ENCODE assay signal across 33 cellular contexts in the genomic region with DNA sequence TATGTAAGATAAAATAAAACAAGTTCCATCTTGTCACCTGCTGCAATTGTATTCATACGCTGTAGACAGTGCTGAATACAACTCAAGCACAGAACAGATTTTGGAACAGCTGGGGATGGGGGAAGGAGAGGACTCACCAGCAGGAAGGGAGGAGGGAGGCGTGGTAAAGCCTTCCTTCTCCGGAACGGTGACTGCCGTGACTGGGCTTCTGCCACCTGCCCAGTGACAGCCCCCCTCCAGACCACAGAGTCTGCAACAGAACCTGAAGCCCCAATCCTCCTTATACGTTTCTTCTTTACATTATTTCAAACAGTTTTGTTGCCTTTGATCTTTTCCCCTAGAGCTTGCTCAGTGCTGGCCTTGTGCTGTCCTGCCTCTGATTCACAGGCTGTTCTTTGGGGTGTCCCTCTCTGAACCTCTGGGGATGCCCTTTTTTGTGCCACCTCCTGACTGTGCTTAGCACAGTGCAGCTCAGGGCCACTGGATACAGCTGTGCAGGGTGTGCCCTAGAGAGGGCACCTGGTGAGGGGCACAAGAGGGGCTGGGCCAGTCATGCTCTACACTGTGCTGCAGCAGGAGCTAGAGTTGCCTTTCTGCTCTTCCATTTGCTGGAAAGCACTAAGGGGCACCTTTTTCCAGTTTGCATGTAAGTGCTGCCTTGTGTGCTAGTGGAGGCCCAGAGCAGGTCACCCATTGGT.
DNase-seq lines count a peak whose midpoint lies in the region; ATAC-seq and TF ChIP-seq lines count a peak whose summit lies in the region.
"Had no signal": no experiment of that assay in that cellular context is flagged by ENCODE, and none has a peak within 500 bp of the region (broad histone marks: within the 10 kb centered on the region; RNA-seq: fewer than 3 reads in every experiment).

No MANE protein-coding gene starts in this region.

- H3K27ac Mint-ChIP-seq in natural killer cell treated with Interleukin-12 subunit alpha and Interleukin-12 subunit beta and Interleukin-15 and Interleukin-18, amount 100 ng/mL, for 72 hours: no peak overlapping the region
- H3K27ac Mint-ChIP-seq in CD4-positive, alpha-beta memory T cell: peak overlapping the region in 2 of 7 donors; percentile 32 to 67
- H3K27ac Mint-ChIP-seq: activated naive CD8-positive, alpha-beta T cell treated with anti-CD3 and anti-CD28 coated beads for 36 hours; immature natural killer cell; progenitor cell of endocrine pancreas; T-helper 2 cell treated with Interferon-gamma antibody and Interleukin-4, amounts not matched to agents 5 μg/mL and 100 μg/mL, for 36 hours had no signal

- H3K36me3 Mint-ChIP-seq in natural killer cell treated with Interleukin-12 subunit alpha and Interleukin-12 subunit beta and Interleukin-15 and Interleukin-18, amount 100 ng/mL, for 72 hours: peaks cover 9% of the 10 kb centered on the region
- peaks cover 23 to 27% of the 10 kb centered on the region in 2 donors for H3K36me3 Mint-ChIP-seq in CD4-positive, alpha-beta memory T cell

- H3K4me1 ChIP-seq in sigmoid colon: no peaks in the 10 kb centered on the region
- no peaks in the 10 kb centered on the region for H3K4me1 ChIP-seq in CD4-positive, alpha-beta memory T cell (ENCODE audit: insufficient read depth, low read length)
- H3K4me1 ChIP-seq: breast epithelium, thyroid gland, vagina had no signal

- no peaks in the 10 kb centered on the region for H3K36me3 ChIP-seq in sigmoid colon
- H3K36me3 ChIP-seq in CD4-positive, alpha-beta memory T cell (ENCODE audit: insufficient read depth, low read length): no peaks in the 10 kb centered on the region
- H3K36me3 ChIP-seq: breast epithelium, thyroid gland, vagina had no signal

- CTCF ChIA-PET in CD4-positive, alpha-beta memory T cell (lab: Charles Lee; ENCODE audit: partially characterized antibody): no interaction called here

- POLR2A ChIA-PET in CD4-positive, alpha-beta memory T cell (lab: Charles Lee; ENCODE audit: partially characterized antibody): no interaction called here

- ATAC-seq in natural killer cell treated with Interleukin-12 subunit alpha and Interleukin-12 subunit beta and Interleukin-15 and Interleukin-18, amount 100 ng/mL, for 72 hours: peak; percentile 38 to 65
- no peak for ATAC-seq in GM21619 (IDR thresholded peaks at IDR 0.05; ENCODE audit: unreplicated experiment)
- ATAC-seq: GM12878; HCT116; left cardiac atrium; naive thymus-derived CD8-positive, alpha-beta T cell; sciatic nerve had no signal

- no peaks in the 10 kb centered on the region for H3K27me3 Mint-ChIP-seq in natural killer cell treated with Interleukin-12 subunit alpha and Interleukin-12 subunit beta and Interleukin-15 and Interleukin-18, amount 100 ng/mL, for 72 hours
- no peaks in the 10 kb centered on the region for H3K27me3 Mint-ChIP-seq in CD4-positive, alpha-beta memory T cell
- H3K27me3 Mint-ChIP-seq: activated naive CD8-positive, alpha-beta T cell treated with anti-CD3 and anti-CD28 coated beads for 36 hours; naive thymus-derived CD8-positive, alpha-beta T cell; progenitor cell of endocrine pancreas had no signal

- H3K9me3 Mint-ChIP-seq in natural killer cell treated with Interleukin-12 subunit alpha and Interleukin-12 subunit beta and Interleukin-15 and Interleukin-18, amount 100 ng/mL, for 72 hours: peaks cover 8% of the 10 kb centered on the region
- peaks cover 4 to 50% (median 35%) of the 10 kb centered on the region in 8 donors for H3K9me3 Mint-ChIP-seq in CD4-positive, alpha-beta memory T cell

- peaks cover 0 to 15% of the 10 kb centered on the region in 2 donors for H3K4me1 Mint-ChIP-seq in natural killer cell treated with Interleukin-12 subunit alpha and Interleukin-12 subunit beta and Interleukin-15 and Interleukin-18, amount 100 ng/mL, for 72 hours (ENCODE audit: low read depth in 2 of 2)
- H3K4me1 Mint-ChIP-seq in CD4-positive, alpha-beta memory T cell: peaks cover 0 to 4% (median under 1%) of the 10 kb centered on the region in 4 donors

- 64 to 87% methylated on average over 6 of the region's 6 CpGs for WGBS in sigmoid colon, 2 donors

- peak; percentile 69 for DNase-seq in NCI-H82 (lab: John Stamatoyannopoulos, UW)
- DNase-seq in NCI-H82 treated with DMSO at 0.1 percent for 48 hours (lab: John Stamatoyannopoulos, UW; ENCODE audit: unreplicated experiment): no peak
- DNase-seq in NCI-H146 treated with DMSO at 0.1 percent for 48 hours (lab: John Stamatoyannopoulos, UW; ENCODE audit: unreplicated experiment): peak; percentile 61
- DNase-seq in NCI-H748 (lab: John Stamatoyannopoulos, UW; ENCODE audit: unreplicated experiment): peak; percentile 83
- DNase-seq in natural killer cell treated with Interleukin-12 subunit alpha and Interleukin-12 subunit beta and Interleukin-15 and Interleukin-18, amount 100 ng/mL, for 72 hours (ENCODE audit: low spot score): no peak
- no peak for DNase-seq in sigmoid colon
- DNase-seq in CD4-positive, alpha-beta memory T cell: no peak
- DNase-seq: activated CD4-positive, alpha-beta T cell treated with anti-CD3 and anti-CD28 coated beads for 48 hours; activated gamma-delta T cell; activated naive CD8-positive, alpha-beta T cell treated with anti-CD3 and anti-CD28 coated beads for 36 hours; effector CD4-positive, alpha-beta T cell; hippocampal formation; immature natural killer cell; IMR-90; left cardiac atrium; NCI-H1048; NCI-H1930; NCI-H446 treated with DMSO at 0.1 percent for 48 hours; nucleus accumbens; SHP77 treated with DMSO at 0.1 percent for 48 hours; stimulated activated CD4-positive, alpha-beta T cell treated with anti-CD3 and anti-CD28 coated beads, Interleukin-12 subunit alpha, Interleukin-12 subunit beta, amount 100 ng/mL, for 4 hours; stimulated activated CD4-positive, alpha-beta T cell treated with anti-CD3 and anti-CD28 coated beads, Interleukin-2, amount 100 ng/mL, for 48 hours; thyroid gland had no signal

- H3K27me3 ChIP-seq in sigmoid colon: no peaks in the 10 kb centered on the region
- H3K27me3 ChIP-seq in CD4-positive, alpha-beta memory T cell (ENCODE audit: insufficient read depth, low read length): no peaks in the 10 kb centered on the region
- H3K27me3 ChIP-seq: breast epithelium, thyroid gland, vagina had no signal

- H3K4me3 ChIP-seq in sigmoid colon: no peak overlapping the region
- H3K4me3 ChIP-seq in CD4-positive, alpha-beta memory T cell (ENCODE audit: low read length in 2 of 2): no peak overlapping the region
- H3K4me3 ChIP-seq: breast epithelium, GM12878, lung, thyroid gland, vagina had no signal

- intact Hi-C loops in sigmoid colon (cut with DNase I): no loop called here
- intact Hi-C loops in CD4-positive, alpha-beta memory T cell (cut with micrococcal nuclease): no loop called here

- peaks cover 0 to 3% (median under 1%) of the 10 kb centered on the region in 4 donors for H3K9me3 ChIP-seq in sigmoid colon
- H3K9me3 ChIP-seq in CD4-positive, alpha-beta memory T cell (ENCODE audit: control insufficient read depth in 1 of 2, low read length in 2 of 2): peaks cover 0 to 5% of the 10 kb centered on the region in 2 donors
- H3K9me3 ChIP-seq: thyroid gland had no signal

- no peak for TF ChIP-seq POLR2A in sigmoid colon (IDR thresholded peaks at IDR 0.05)

- TF ChIP-seq CTCF in sigmoid colon (IDR thresholded peaks at IDR 0.05): no peak

- no peak for TF ChIP-seq EP300 in sigmoid colon (IDR thresholded peaks at IDR 0.05)

- no peak overlapping the region for H3K4me3 Mint-ChIP-seq in natural killer cell treated with Interleukin-12 subunit alpha and Interleukin-12 subunit beta and Interleukin-15 and Interleukin-18, amount 100 ng/mL, for 72 hours
- H3K4me3 Mint-ChIP-seq in CD4-positive, alpha-beta memory T cell: no peak overlapping the region
- H3K4me3 Mint-ChIP-seq: activated naive CD8-positive, alpha-beta T cell treated with anti-CD3 and anti-CD28 coated beads for 36 hours; T-helper 2 cell treated with Interferon-gamma antibody and Interleukin-4, amounts not matched to agents 5 μg/mL and 100 μg/mL, for 36 hours had no signal

- H3K27ac ChIP-seq in sigmoid colon: no peak overlapping the region
- H3K27ac ChIP-seq in CD4-positive, alpha-beta memory T cell (ENCODE audit: low read depth, low read length): no peak overlapping the region
- H3K27ac ChIP-seq: breast epithelium, thyroid gland, vagina had no signal

Comparison
In these comparisons a context has a peak if more than half of its experiments do, and no peak if none do; other contexts are left out.
1. DNase-seq: peak in NCI-H82 (single experiment), NCI-H146 treated with DMSO at 0.1 percent for 48 hours (single experiment) and NCI-H748 (single experiment); none in NCI-H82 treated with DMSO at 0.1 percent for 48 hours (single experiment), natural killer cell treated with Interleukin-12 subunit alpha and Interleukin-12 subunit beta and Interleukin-15 and Interleukin-18, amount 100 ng/mL, for 72 hours (single experiment), sigmoid colon (single experiment) and CD4-positive, alpha-beta memory T cell (0 of 5).